In genomic region chr1:114757455-114758250, GRCh38 we compare ENCODE assay signal across 8 cellular contexts. TPM values are rescaled to one million over a fixed set of nuclear protein-coding genes. Genes with fewer than 3 reads are reported as not detected.
DNase-seq lines count a peak whose midpoint lies in the region; ATAC-seq and TF ChIP-seq lines count a peak whose summit lies in the region.

TSS of gene CSDE1 (minus strand) at chr1:114757984. CDS start at chr1:114739890, 18,094 bp downstream.

- peaks cover 49% of the 10 kb centered on the region for H3K4me1 Mint-ChIP-seq in activated naive CD8-positive, alpha-beta T cell (ENCODE audit: low read depth)

- peaks cover 4% of the 10 kb centered on the region for H3K9me3 Mint-ChIP-seq in activated naive CD8-positive, alpha-beta T cell (ENCODE audit: low read depth)

- DNase-seq in GM12864 (ENCODE audit: low read depth) (peak; percentile 95), NCI-H1105 (lab: John Stamatoyannopoulos, UW) (peak; percentile 98), SKM-1 treated with dmso at 0.1 percent for 144 hours (lab: John Stamatoyannopoulos, UW; ENCODE audit: unreplicated experiment) (peak; percentile 94), glomerular endothelial cell (ENCODE audit: extremely low read depth, low read depth, low spot score) (peak; percentile 92), omental fat pad (ENCODE audit: low spot score) (peak; percentile 90), testis (peak; percentile 98)

- peak; percentile 32 for TF ChIP-seq POLR2A in testis (IDR thresholded peaks at IDR 0.05)

- H3K4me1 ChIP-seq in testis: peaks cover 27% of the 10 kb centered on the region

- WGBS in testis, 2 donors: 0% methylated on average over 22 to 49 of the region's 50 CpGs

- H3K27me3 Mint-ChIP-seq in activated naive CD8-positive, alpha-beta T cell: no peaks in the 10 kb centered on the region

- H3K36me3 ChIP-seq in testis (ENCODE audit: low read depth, missing control alignments): no peaks in the 10 kb centered on the region

- H3K27ac ChIP-seq in testis: peak within 1 kb of the TSS; percentile 100

- H3K4me3 Mint-ChIP-seq in activated naive CD8-positive, alpha-beta T cell: peak within 1 kb of the TSS; percentile 97

- peak within 1 kb of the TSS; percentile 100 for H3K27ac Mint-ChIP-seq in activated naive CD8-positive, alpha-beta T cell

- no peaks in the 10 kb centered on the region for H3K27me3 ChIP-seq in testis

- intact Hi-C loops in testis (cut with DNase I; ENCODE audit: low total_unique reads): no loop called here

- TF ChIP-seq CTCF in GM12864 (IDR thresholded peaks at IDR 0.05; ENCODE audit: low read depth, low read length, missing control alignments) (peak; percentile 25), omental fat pad (IDR thresholded peaks at IDR 0.05) (no peak), testis (IDR thresholded peaks at IDR 0.05) (peak in 2 of 3 experiments; percentile 22 to 27)

- peak; percentile 88 for ATAC-seq in HG02642 (IDR thresholded peaks at IDR 0.05; ENCODE audit: poor library complexity, unreplicated experiment)
- ATAC-seq in omental fat pad (ENCODE audit: low FRiP score): peak; percentile 96

- no peaks in the 10 kb centered on the region for H3K9me3 ChIP-seq in testis

- H3K4me3 ChIP-seq in GM12864 (ENCODE audit: low read depth, low read length) (peak within 1 kb of the TSS; percentile 91), testis (peak within 1 kb of the TSS; percentile 100)

- peaks cover 15% of the 10 kb centered on the region for H3K36me3 Mint-ChIP-seq in activated naive CD8-positive, alpha-beta T cell

RNA-seq across cellular contexts. Expression of gene CSDE1, which starts in this region (rescaled TPM):
- 539 and 645 TPM in 2 replicates for total RNA-seq in glomerular endothelial cell
- total RNA-seq in omental fat pad: 1,000 to 10,000 TPM in 3 of 4 donors, 100 to 1,000 TPM in 1; 879 to 1,224 (median 1,011) TPM
- total RNA-seq in testis: 100 to 1,000 TPM; 354 to 495 TPM
- 488 TPM for polyA plus RNA-seq in testis (ENCODE audit: insufficient read depth, low read depth, low replicate concordance)

Comparison
In these comparisons a context has a peak if more than half of its experiments do, and no peak if none do; other contexts are left out.
1. Peak in every context shown above with its lines: DNase-seq, ATAC-seq, H3K4me3 ChIP-seq and H3K27ac ChIP-seq.
2. CTCF ChIP-seq: peak in GM12864 (single experiment) and testis (2 of 3); none in omental fat pad (0 of 3).